Comparison of ENCODE assay signal across 8 cellular contexts in the genomic region with DNA sequence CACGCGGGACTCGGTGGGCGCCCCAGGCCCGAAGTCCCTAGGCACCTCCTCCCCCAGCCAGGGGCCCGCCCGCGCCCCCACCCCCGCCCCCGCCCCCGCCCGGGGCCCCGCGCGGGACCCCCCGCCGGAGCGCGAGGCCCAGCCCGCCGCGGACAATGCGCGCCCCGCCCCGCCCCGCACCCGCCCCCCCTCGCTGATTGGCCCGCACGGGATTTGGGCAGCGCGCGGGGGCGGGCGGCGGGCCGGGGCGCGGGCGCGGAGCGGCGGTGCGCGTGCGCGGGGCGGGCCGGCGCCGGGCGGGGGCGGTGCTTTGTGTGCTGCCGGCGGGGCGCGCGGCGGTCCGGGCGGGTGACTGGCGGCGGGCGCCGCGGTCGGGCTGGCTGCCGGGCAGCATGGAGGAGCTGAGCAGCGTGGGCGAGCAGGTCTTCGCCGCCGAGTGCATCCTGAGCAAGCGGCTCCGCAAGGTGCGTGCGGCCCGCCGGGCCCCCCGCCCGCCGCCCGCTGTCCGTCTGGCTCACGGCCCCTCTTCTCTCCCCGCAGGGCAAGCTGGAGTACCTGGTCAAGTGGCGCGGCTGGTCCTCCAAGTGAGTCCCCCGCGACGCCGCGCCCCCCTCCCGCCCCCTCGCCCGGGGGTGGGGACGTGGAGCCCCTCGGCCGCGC. TPM values are rescaled to one million over a fixed set of nuclear protein-coding genes. Genes with fewer than 3 reads are reported as not detected.
DNase-seq lines count a peak whose midpoint lies in the region; ATAC-seq and TF ChIP-seq lines count a peak whose summit lies in the region.

A gene (plus strand): TSS at position 305 of the 660 bp plus-strand sequence. CDS start 88 bp downstream, at position 393.

- H3K79me2 ChIP-seq in KMS-11 (ENCODE audit: insufficient read depth, low read depth): 0 out of 2 replicates have a peak, but pooled peaks cover 5% of the 10 kb centered on the region
- H3K79me2 ChIP-seq in trophoblast cell (ENCODE audit: control insufficient read depth, insufficient read depth, low read length, poor library complexity): peaks cover 2% of the 10 kb centered on the region

- peak within 1 kb of the TSS; percentile 53 for H2BK120ac ChIP-seq in trophoblast cell (ENCODE audit: insufficient read depth, low read length, poor library complexity)

- no peak within 1 kb of the TSS for H3K23ac ChIP-seq in trophoblast cell (ENCODE audit: low read length)

- H3K4ac ChIP-seq in trophoblast cell (ENCODE audit: low read depth, low read length): peak within 1 kb of the TSS; percentile 76

- peak within 1 kb of the TSS; percentile 61 for H2BK5ac ChIP-seq in trophoblast cell (ENCODE audit: low read depth, low read length, poor library complexity)

- peak within 1 kb of the TSS; percentile 87 for H3K14ac ChIP-seq in trophoblast cell (ENCODE audit: low read length)

- H3K4me2 ChIP-seq in KMS-11 (peak within 1 kb of the TSS; percentile 90), trophoblast cell (ENCODE audit: low read length) (peak within 1 kb of the TSS; percentile 74)

- H3K27ac ChIP-seq in KMS-11 (no peak within 1 kb of the TSS), trophoblast cell (ENCODE audit: low read depth, low read length) (peak within 1 kb of the TSS; percentile 56), transverse colon (peak within 1 kb of the TSS in 1 of 4 donors; percentile 44)

- H3K9me3 ChIP-seq in trophoblast cell (ENCODE audit: insufficient read depth, low read depth, low read length) (no peaks in the 10 kb centered on the region), transverse colon (no peaks in the 10 kb centered on the region)

- H3K9ac ChIP-seq in KMS-11: peak within 1 kb of the TSS; percentile 42; the same call in 1 of the 2 replicates
- H3K9ac ChIP-seq in trophoblast cell (ENCODE audit: low read length): peak within 1 kb of the TSS; percentile 89

- H3K27ac Mint-ChIP-seq in activated naive CD4-positive, alpha-beta T cell treated with anti-CD3 and anti-CD28 coated beads, Interleukin-2, amount 50 U/mL, for 72 hours: peak within 1 kb of the TSS in 1 of 2 donors; percentile 82

- no peaks in the 10 kb centered on the region for H3K9me3 Mint-ChIP-seq in activated naive CD4-positive, alpha-beta T cell treated with anti-CD3 and anti-CD28 coated beads, Interleukin-2, amount 50 U/mL, for 72 hours

- no peak for TF ChIP-seq CTCF in KMS-11 (conservative IDR thresholded peaks at IDR 0.05; ENCODE audit: low read depth, low read length)
- no peak for TF ChIP-seq CTCF in transverse colon (IDR thresholded peaks at IDR 0.05)

- H3K36me3 ChIP-seq in KMS-11 (ENCODE audit: insufficient read depth): no peaks in the 10 kb centered on the region
- peaks cover 16 to 22% of the 10 kb centered on the region in 2 experiments for H3K36me3 ChIP-seq in trophoblast cell (ENCODE audit: control insufficient read depth in 1 of 2, insufficient read depth in 2 of 2, low read length in 2 of 2)
- no peaks in the 10 kb centered on the region for H3K36me3 ChIP-seq in transverse colon

- peak within 1 kb of the TSS; percentile 92 for H4K91ac ChIP-seq in trophoblast cell (ENCODE audit: low read depth, low read length)

- H3K4me1 ChIP-seq in KMS-11 (ENCODE audit: low read depth, poor library complexity, severe bottlenecking) (peaks cover 24% of the 10 kb centered on the region), trophoblast cell (ENCODE audit: control insufficient read depth in 1 of 2, insufficient read depth in 2 of 2, low read length in 2 of 2) (peaks cover 8 to 10% of the 10 kb centered on the region in 2 experiments), transverse colon (peaks cover 4 to 25% (median 21%) of the 10 kb centered on the region in 4 donors)

- H3K18ac ChIP-seq in trophoblast cell (ENCODE audit: low read length): peak within 1 kb of the TSS; percentile 93

- no peak for TF ChIP-seq POLR2A in transverse colon (IDR thresholded peaks at IDR 0.05)

- H3K79me1 ChIP-seq in trophoblast cell (ENCODE audit: low read length): peaks cover 5% of the 10 kb centered on the region

- H2BK12ac ChIP-seq in trophoblast cell (ENCODE audit: low read length): no peak within 1 kb of the TSS

- peak; percentile 88 for DNase-seq in CD1c-positive myeloid dendritic cell (ENCODE audit: extremely low spot score)
- peak; percentile 89 to 90 for DNase-seq in activated naive CD4-positive, alpha-beta T cell treated with anti-CD3 and anti-CD28 coated beads, Interleukin-2, amount 50 U/mL, for 72 hours (ENCODE audit: low spot score in 2 of 2)
- peak; percentile 91 for DNase-seq in cardiac septum (ENCODE audit: low spot score)
- DNase-seq in trophoblast cell: peak; percentile 48 to 81
- DNase-seq in transverse colon: peak; percentile 83

- H4K20me1 ChIP-seq in KMS-11 (ENCODE audit: insufficient read depth): no peaks in the 10 kb centered on the region

- ATAC-seq in GM19463 (IDR thresholded peaks at IDR 0.05; ENCODE audit: unreplicated experiment): peak; percentile 63
- peak; percentile 64 for ATAC-seq in SK-N-SH treated with all-trans-retinoic acid at 6 μM for 48 hours
- peak; percentile 88 to 95 for ATAC-seq in activated naive CD4-positive, alpha-beta T cell treated with anti-CD3 and anti-CD28 coated beads, Interleukin-2, amount 50 U/mL, for 72 hours

- WGBS in trophoblast cell (ENCODE audit: extremely low coverage, insufficient coverage, insufficient read length): no CpG with 5 or more reads among the region's 101 CpGs
- WGBS in transverse colon (ENCODE audit: low coverage in 1 of 2), 2 donors: no CpG with 5 or more reads among the region's 101 CpGs

- H3K27me3 ChIP-seq in KMS-11 (ENCODE audit: insufficient read depth, low read depth) (peaks cover 45% of the 10 kb centered on the region), trophoblast cell (ENCODE audit: insufficient read depth, low read length) (no peaks in the 10 kb centered on the region), transverse colon (peaks cover 95% of the 10 kb centered on the region)

- TF ChIP-seq EP300 in transverse colon (IDR thresholded peaks at IDR 0.05; ENCODE audit: low read depth): no peak

- H2AK5ac ChIP-seq in trophoblast cell (ENCODE audit: low read length): no peak within 1 kb of the TSS

- intact Hi-C loops in cardiac septum (cut with DNase I): loop anchor here (5.0 kb wide), 1 partner anchor 64 kb away; no protein-coding TSS in a partner anchor
- intact Hi-C loops in transverse colon (cut with DNase I; ENCODE audit: low total_unique reads): no loop called here

- H2AFZ ChIP-seq in KMS-11 (ENCODE audit: low read depth) (peak within 1 kb of the TSS; percentile 91; the same call in 1 of the 2 replicates), trophoblast cell (ENCODE audit: insufficient read depth, low read length, poor library complexity) (peak within 1 kb of the TSS; percentile 85)

- peak within 1 kb of the TSS; percentile 94 for H4K12ac ChIP-seq in trophoblast cell (ENCODE audit: low read depth, low read length)

- in situ Hi-C loops in transverse colon (cut with MboI; ENCODE audit: low pct_ligation_motif_present in 1 of 4, low pct_unique_long_range_greater_than_20kb in 1 of 4, low sequenced_read_pairs in 3 of 4): no loop called here

- peak within 1 kb of the TSS; percentile 91 for H4K8ac ChIP-seq in trophoblast cell (ENCODE audit: low read depth, low read length)

- H3K4me3 ChIP-seq in KMS-11 (IDR thresholded peaks at IDR 0.05; ENCODE audit: insufficient read depth, low read depth, low read length) (no peak within 1 kb of the TSS), trophoblast cell (ENCODE audit: low read depth, low read length) (peak within 1 kb of the TSS; percentile 91), transverse colon (peak within 1 kb of the TSS; percentile 40 to 70 (median 52))

- peaks cover 5 to 6% of the 10 kb centered on the region in 2 donors for H3K36me3 Mint-ChIP-seq in activated naive CD4-positive, alpha-beta T cell treated with anti-CD3 and anti-CD28 coated beads, Interleukin-2, amount 50 U/mL, for 72 hours

TF ChIP-seq in SK-N-SH treated with all-trans-retinoic acid at 6 μM for 48 hours, 23 proteins besides CTCF, POLR2A, EP300 and RAD21 (continues in another document):
- TF ChIP-seq, protein P1, sequence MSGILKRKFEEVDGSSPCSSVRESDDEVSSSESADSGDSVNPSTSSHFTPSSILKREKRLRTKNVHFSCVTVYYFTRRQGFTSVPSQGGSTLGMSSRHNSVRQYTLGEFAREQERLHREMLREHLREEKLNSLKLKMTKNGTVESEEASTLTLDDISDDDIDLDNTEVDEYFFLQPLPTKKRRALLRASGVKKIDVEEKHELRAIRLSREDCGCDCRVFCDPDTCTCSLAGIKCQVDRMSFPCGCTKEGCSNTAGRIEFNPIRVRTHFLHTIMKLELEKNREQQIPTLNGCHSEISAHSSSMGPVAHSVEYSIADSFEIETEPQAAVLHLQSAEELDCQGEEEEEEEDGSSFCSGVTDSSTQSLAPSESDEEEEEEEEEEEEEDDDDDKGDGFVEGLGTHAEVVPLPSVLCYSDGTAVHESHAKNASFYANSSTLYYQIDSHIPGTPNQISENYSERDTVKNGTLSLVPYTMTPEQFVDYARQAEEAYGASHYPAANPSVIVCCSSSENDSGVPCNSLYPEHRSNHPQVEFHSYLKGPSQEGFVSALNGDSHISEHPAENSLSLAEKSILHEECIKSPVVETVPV (CRISPR knock-in tag; IDR thresholded peaks at IDR 0.05): no peak
- TF ChIP-seq ZC3H10 (CRISPR knock-in tag; IDR thresholded peaks at IDR 0.05): no peak
- no peak for TF ChIP-seq BACH2 (CRISPR knock-in tag; IDR thresholded peaks at IDR 0.05; ENCODE audit: borderline replicate concordance)
- TF ChIP-seq ZFP30 (CRISPR knock-in tag; IDR thresholded peaks at IDR 0.05): no peak
- no peak for TF ChIP-seq RARB (CRISPR knock-in tag; IDR thresholded peaks at IDR 0.05)
- TF ChIP-seq, protein P2, sequence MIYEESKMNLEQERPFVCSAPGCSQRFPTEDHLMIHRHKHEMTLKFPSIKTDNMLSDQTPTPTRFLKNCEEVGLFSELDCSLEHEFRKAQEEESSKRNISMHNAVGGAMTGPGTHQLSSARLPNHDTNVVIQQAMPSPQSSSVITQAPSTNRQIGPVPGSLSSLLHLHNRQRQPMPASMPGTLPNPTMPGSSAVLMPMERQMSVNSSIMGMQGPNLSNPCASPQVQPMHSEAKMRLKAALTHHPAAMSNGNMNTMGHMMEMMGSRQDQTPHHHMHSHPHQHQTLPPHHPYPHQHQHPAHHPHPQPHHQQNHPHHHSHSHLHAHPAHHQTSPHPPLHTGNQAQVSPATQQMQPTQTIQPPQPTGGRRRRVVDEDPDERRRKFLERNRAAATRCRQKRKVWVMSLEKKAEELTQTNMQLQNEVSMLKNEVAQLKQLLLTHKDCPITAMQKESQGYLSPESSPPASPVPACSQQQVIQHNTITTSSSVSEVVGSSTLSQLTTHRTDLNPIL (CRISPR knock-in tag; IDR thresholded peaks at IDR 0.05; ENCODE audit: low read depth): no peak
- TF ChIP-seq CSDC2 (CRISPR knock-in tag; IDR thresholded peaks at IDR 0.05): no peak

RNA-seq across cellular contexts. Expression of the gene that starts here (rescaled TPM):
- 1 to 10 TPM; 2.8 to 3.3 TPM for total RNA-seq in activated naive CD4-positive, alpha-beta T cell treated with anti-CD3 and anti-CD28 coated beads, Interleukin-2, amount 50 U/mL, for 72 hours
- 3.5 TPM for total RNA-seq in cardiac septum
- 11.0 and 11.7 TPM in 2 replicates for polyA plus RNA-seq in trophoblast cell (2013)
- under 1 TPM in 2 of 4 donors, not detected in 2; 0.27 to 0.64 TPM for total RNA-seq in transverse colon

Comparison
In these comparisons a context has a peak if more than half of its experiments do, and no peak if none do; other contexts are left out.
1. Peak in DNase-seq and H3K4me3 ChIP-seq in transverse colon; RNA of the gene not detected or under 1 TPM.